Comparison of ENCODE assay signal across 8 cellular contexts in genomic region chr12:109385339-109386078, GRCh38. TPM values are rescaled to one million over a fixed set of nuclear protein-coding genes. Genes with fewer than 3 reads are reported as not detected.
DNase-seq lines count a peak whose midpoint lies in the region; ATAC-seq, FAIRE-seq and TF ChIP-seq lines count a peak whose summit lies in the region.

No MANE protein-coding gene starts in this region.

- ATAC-seq in GM12878 (0 out of 3 replicates have a peak, but pooled peaks have one; percentile 26), GM19035 (IDR thresholded peaks at IDR 0.05; ENCODE audit: unreplicated experiment) (no peak)

- no peak overlapping the region for H3K27ac ChIP-seq in GM12878 (ENCODE audit: control insufficient read depth, insufficient read depth)

- H4K20me1 ChIP-seq in GM12878 (ENCODE audit: control insufficient read depth, insufficient read depth): no peaks in the 10 kb centered on the region

- RAD21 ChIA-PET in GM12878 (lab: Charles Lee; ENCODE audit: unreplicated experiment): interaction anchor here (0.6 to 1.2 kb wide), 4 partner anchors 9 to 433 kb away, joined by 3 to 8 read pairs (median 4); no protein-coding TSS in a partner anchor

- no peaks in the 10 kb centered on the region for H3K36me3 Mint-ChIP-seq in type B pancreatic cell

- TF ChIP-seq EP300 in GM12878 (IDR thresholded peaks at IDR 0.05; ENCODE audit: borderline replicate concordance in 1 of 2, control insufficient read depth in 1 of 2, low read depth in 2 of 2, low read length in 2 of 2): no peak

- POLR2A ChIA-PET in GM12878 (lab: Charles Lee): interaction anchor here (0.6 kb wide), 1 partner anchor 588 kb away, joined by 3 read pairs; no protein-coding TSS in a partner anchor

- H3K4me1 ChIP-seq in GM12878 (ENCODE audit: control insufficient read depth, insufficient read depth, low read length): no peaks in the 10 kb centered on the region

- H3K79me2 ChIP-seq in GM12878 (ENCODE audit: control insufficient read depth, insufficient read depth, low read length): no peaks in the 10 kb centered on the region

- SMC1A ChIA-PET in GM12878 (lab: Charles Lee; ENCODE audit: uncharacterized antibody, unreplicated experiment): interaction anchor here (1.2 to 1.3 kb wide), 2 partner anchors 120 to 122 kb away, joined by 4 to 6 read pairs; no protein-coding TSS in a partner anchor

- BruUV-seq in GM12878 (replicated peaks; lab: Mats Ljungman, UMichigan): no TSS peak

- TF ChIP-seq RAD21 in GM12878 (IDR thresholded peaks at IDR 0.05; ENCODE audit: insufficient read depth, low read depth, low read length): peak; percentile 85

- H3K4me3 ChIP-seq in AG09309 (ENCODE audit: control insufficient read depth, low read depth, low read length) (no peak overlapping the region; the same call in 1 of the 2 replicates), GM12875 (ENCODE audit: low read depth, low read length) (no peak overlapping the region), GM12878 (no peak overlapping the region)

- peak overlapping the region; percentile 80 for H3K27ac Mint-ChIP-seq in type B pancreatic cell

- no peak overlapping the region for H3K9ac ChIP-seq in GM12878 (ENCODE audit: control insufficient read depth, insufficient read depth, low read length)

- peaks cover 0 to 6% of the 10 kb centered on the region in 2 experiments; a peak in 1 of 4 replicates for H3K27me3 ChIP-seq in GM12878 (replicated peaks in 1 of 2; ENCODE audit: control insufficient read depth in 2 of 2, insufficient read depth in 2 of 2, low read length in 1 of 2)

- H3K9me3 Mint-ChIP-seq in type B pancreatic cell: peaks cover 4% of the 10 kb centered on the region

- 22% methylated on average over 8 of the region's 8 CpGs for WGBS in GM12878 (ENCODE audit: insufficient coverage, insufficient replicate concordance, low lambda C conversion rate, missing lambda C conversion rate)

- CTCF ChIA-PET in GM12878 (lab: Yijun Ruan, JAX): interaction anchor here (0.7 to 2.7 kb wide), 11 partner anchors 8 to 1124 kb away, joined by 3 to 48 read pairs (median 4); no protein-coding TSS in a partner anchor

- peaks cover 5% of the 10 kb centered on the region for H3K4me1 Mint-ChIP-seq in type B pancreatic cell (ENCODE audit: unreplicated experiment)

- intact Hi-C loops in GM12878 (cut with micrococcal nuclease; ENCODE audit: unreplicated experiment): loop anchor here (1.0 to 10.0 kb wide), 2 partner anchors 121 to 251 kb away; no protein-coding TSS in a partner anchor

- H3K9me3 ChIP-seq in GM12878 (replicated peaks; ENCODE audit: control insufficient read depth, insufficient read depth, low read length): no peaks in the 10 kb centered on the region; the same call in 2 of the 3 replicates

- H3K4me3 Mint-ChIP-seq in type B pancreatic cell: no peak overlapping the region

- in situ Hi-C loops in GM12878 (cut with MboI): loop anchor here (5.0 kb wide), 1 partner anchor 118 kb away; no protein-coding TSS in a partner anchor

- peak; percentile 65 for FAIRE-seq in GM12878 (lab: Jason Lieb, UNC)
- peak; percentile 97 for FAIRE-seq in islet of Langerhans (lab: Jason Lieb, UNC)

- peak; percentile 29 for DNase-seq in AG09309 (ENCODE audit: low read depth)
- peak; percentile 51 for DNase-seq in NCI-H2196 (lab: John Stamatoyannopoulos, UW; ENCODE audit: unreplicated experiment)
- DNase-seq in GM12878 (ENCODE audit: low read depth, low spot score): no peak
- DNase-seq in type B pancreatic cell (ENCODE audit: extremely low spot score, unreplicated experiment): no peak
- no peak for DNase-seq in islet precursor cell

- no peak for TF ChIP-seq POLR2A in GM12878 (IDR thresholded peaks at IDR 0.05; ENCODE audit: low read depth, low read length)

- no peak overlapping the region for H3K4me2 ChIP-seq in GM12878 (ENCODE audit: control insufficient read depth, insufficient read depth)

- H3K36me3 ChIP-seq in GM12878 (ENCODE audit: control insufficient read depth in 2 of 2, insufficient read depth in 2 of 2, low read length in 1 of 2): no peaks in the 10 kb centered on the region

- no peak overlapping the region for H2AFZ ChIP-seq in GM12878 (ENCODE audit: control insufficient read depth, low read depth, low read length)

- TF ChIP-seq CTCF in AG09309 (IDR thresholded peaks at IDR 0.05; ENCODE audit: control insufficient read depth, insufficient read depth, low read depth, low read length, missing control alignments) (peak; percentile 51), GM12875 (IDR thresholded peaks at IDR 0.05; ENCODE audit: borderline replicate concordance, insufficient read depth, low read depth, low read length) (peak; percentile 23; the same call in 1 of the 2 replicates), GM12878 (IDR thresholded peaks at IDR 0.05 in 2 of 3, conservative IDR thresholded peaks at IDR 0.05 in 1 of 3; ENCODE audit: control insufficient read depth in 2 of 3, extremely low read depth in 1 of 3, insufficient read depth in 1 of 3, low read depth in 3 of 3, low read length in 3 of 3) (peak; percentile 32 to 55 (median 37); a peak in 4 of 6 replicates), type B pancreatic cell (conservative IDR thresholded peaks at IDR 0.05) (peak; percentile 80)

- peaks cover 20% of the 10 kb centered on the region for H3K27me3 Mint-ChIP-seq in type B pancreatic cell

TF ChIP-seq in GM12878, 131 proteins besides CTCF, POLR2A, EP300 and RAD21:
- TF ChIP-seq ZNF207 (IDR thresholded peaks at IDR 0.05; ENCODE audit: borderline replicate concordance): no peak
- TF ChIP-seq SMC3 (IDR thresholded peaks at IDR 0.05; ENCODE audit: borderline replicate concordance, low read length): peak; percentile 72; the same call in 1 of the 2 replicates

RNA-seq across cellular contexts. Expression of gene MYO1H, which starts 37.8 kb away (rescaled TPM):
- not detected in 2 replicates for total RNA-seq in GM12878 (2013; cell fraction: nucleolus; rRNA removed)
- total RNA-seq in GM12878 (2014; rRNA removed) (not detected in 2 replicates), GM12878 (2014; rRNA removed; fragmentation: Illumina TruSeq; extraction: Trizol) (not detected in 2 replicates), GM12878 (2021) (not detected in 2 replicates), type B pancreatic cell (ENCODE audit: low replicate concordance) (0.72 and 0.79 TPM in 2 replicates)
- not detected for polyA plus RNA-seq in GM12878 (2011; ENCODE audit: low read depth)
- polyA plus RNA-seq in GM12878 (2011; rRNA removed) (not detected in 2 replicates), GM12878 (2014; fragmentation: Illumina TruSeq; extraction: Trizol) (not detected in 2 replicates), GM12878 (2014; fragmentation: Nextera tagmentation; extraction: Ambion mirVana) (under 1 TPM in 1 of 2 experiments, not detected in 1; 0.05 TPM), GM12878 (2014; rRNA removed) (0.03 TPM in 1 of 2 replicates, not detected in the other), GM12878 (2016; fragmentation: Nextera tagmentation; extraction: Ambion mirVana) (not detected)
- polyA plus RNA-seq in GM12878 (2011; cell fraction: cytosol; rRNA removed): not detected in 2 replicates
- polyA plus RNA-seq in GM12878 (2011; cell fraction: nucleus; rRNA removed): not detected in 2 replicates
- 0.04 TPM in 1 of 2 replicates, not detected in the other for polyA plus RNA-seq in GM12878 (2012)
- not detected in 2 replicates for polyA minus RNA-seq in GM12878 (2011; rRNA and poly(A)+ RNA removed)
- polyA minus RNA-seq in GM12878 (2011; cell fraction: cytosol; rRNA and poly(A)+ RNA removed): not detected in 2 replicates
- not detected in 2 replicates for polyA minus RNA-seq in GM12878 (2011; cell fraction: nucleus; rRNA and poly(A)+ RNA removed)

Comparison
In these comparisons a context has a peak if more than half of its experiments do, and no peak if none do; other contexts are left out.
1. DNase-seq: peak in AG09309 (single experiment) and NCI-H2196 (single experiment); none in GM12878 (single experiment), type B pancreatic cell (single experiment) and islet precursor cell (single experiment).
2. CTCF ChIP-seq: peak in every context shown above with its lines; median percentile 80 in type B pancreatic cell; 51 in AG09309; 37 in GM12878; 23 in GM12875.